Comparison of ENCODE assay signal across 27 cellular contexts in the genomic region with DNA sequence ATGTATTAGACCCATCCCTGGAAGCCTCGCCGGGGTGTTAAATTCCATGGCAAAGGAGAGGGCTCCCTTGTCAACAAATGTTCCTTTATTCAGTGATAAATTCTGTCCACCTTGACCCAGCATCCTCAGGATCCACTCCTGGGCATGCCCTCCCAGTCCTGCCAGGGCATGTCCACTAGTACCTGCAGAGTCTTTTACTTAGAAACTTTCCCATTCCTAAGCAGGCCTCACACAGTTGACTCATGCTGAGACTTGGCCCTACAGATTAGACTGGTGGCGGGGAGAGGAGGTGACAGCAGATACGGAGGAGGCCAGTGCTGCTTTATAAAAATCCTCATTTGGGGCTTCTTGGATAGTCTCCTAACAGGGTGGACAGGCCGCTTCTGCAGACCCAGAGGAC.
A peak's percentile ranks its signal among the peaks of the same experiment; 100 is the strongest.
DNase-seq lines count a peak whose midpoint lies in the region; ATAC-seq, FAIRE-seq and TF ChIP-seq lines count a peak whose summit lies in the region.
"Had no signal": no experiment of that assay in that cellular context is flagged by ENCODE, and none has a peak within 500 bp of the region (broad histone marks: within the 10 kb centered on the region; RNA-seq: fewer than 3 reads in every experiment).

No MANE protein-coding gene starts in this region.

- no peaks in the 10 kb centered on the region for H3K79me2 ChIP-seq in keratinocyte (ENCODE audit: control insufficient read depth, insufficient read depth, low read length)

- H3K27me3 Mint-ChIP-seq in MCF 10A (ENCODE audit: insufficient read depth, unreplicated experiment), result no peaks in the 10 kb centered on the region
- peaks cover 14% of the 10 kb centered on the region for H3K27me3 Mint-ChIP-seq in activated T-helper 1 cell treated with anti-CD3 and anti-CD28 coated beads, Interleukin-12 subunit alpha, Interleukin-12 subunit beta, Interleukin-2, Interleukin-4 antibody, amounts not matched to agents 30 ng/mL and 10 ng/mL and 1 ng/mL, durations not matched to agents 14 hours and 24 hours and 36 hours (ENCODE audit: insufficient read depth)

- H3K4me1 ChIP-seq in breast epithelium (no peaks in the 10 kb centered on the region), keratinocyte (ENCODE audit: control insufficient read depth, extremely low read depth, insufficient read depth, low read length) (peaks cover 9% of the 10 kb centered on the region)
- H3K4me1 ChIP-seq: BLaER1 had no signal

- no peaks in the 10 kb centered on the region for H3K9me1 ChIP-seq in keratinocyte (ENCODE audit: control insufficient read depth, extremely low read depth, insufficient read depth, low read length)

- peak; percentile 5 for FAIRE-seq in keratinocyte (lab: Jason Lieb, UNC)
- FAIRE-seq: GM12892, GM19239, H54, HepG2 had no signal

- no peaks in the 10 kb centered on the region for H4K20me1 ChIP-seq in keratinocyte (ENCODE audit: control insufficient read depth, extremely low read depth, insufficient read depth, low read length)
- H4K20me1 ChIP-seq: BLaER1 had no signal

- dilution Hi-C loops in keratinocyte (cut with MboI; ENCODE audit: extremely low pct_ligation_motif_present, low sequenced_read_pairs), result no loop called here

- H3K9me3 Mint-ChIP-seq in MCF 10A (ENCODE audit: unreplicated experiment), result peaks cover 6% of the 10 kb centered on the region
- H3K9me3 Mint-ChIP-seq in activated T-helper 1 cell treated with anti-CD3 and anti-CD28 coated beads, Interleukin-12 subunit alpha, Interleukin-12 subunit beta, Interleukin-2, Interleukin-4 antibody, amounts not matched to agents 30 ng/mL and 10 ng/mL and 1 ng/mL, durations not matched to agents 14 hours and 24 hours and 36 hours, result no peaks in the 10 kb centered on the region

- no TSS peak for BruUV-seq in MCF 10A (replicated peaks; lab: Mats Ljungman, UMichigan)

- H3K27me3 ChIP-seq in breast epithelium (no peaks in the 10 kb centered on the region), keratinocyte (ENCODE audit: control insufficient read depth, extremely low read depth, insufficient read depth, low read length) (no peaks in the 10 kb centered on the region)
- H3K27me3 ChIP-seq: BLaER1 had no signal

- intact Hi-C loops in MCF 10A (cut with micrococcal nuclease) (no loop called here), breast epithelium (cut with DNase I; ENCODE audit: low total_unique reads) (no loop called here)
- intact Hi-C loops in activated T-helper 1 cell treated with anti-CD3 and anti-CD28 coated beads, Interleukin-12 subunit alpha, Interleukin-12 subunit beta, Interleukin-2, Interleukin-4 antibody, amounts not matched to agents 30 ng/mL and 10 ng/mL and 1 ng/mL, durations not matched to agents 14 hours and 24 hours and 36 hours (cut with micrococcal nuclease), result no loop called here

- TF ChIP-seq POLR2A in breast epithelium (IDR thresholded peaks at IDR 0.05), result no peak

- H3K9me3 ChIP-seq in breast epithelium (no peaks in the 10 kb centered on the region), keratinocyte (ENCODE audit: control insufficient read depth, low read depth, low read length) (no peaks in the 10 kb centered on the region)
- H3K9me3 ChIP-seq: SJSA1 had no signal

- H3K27ac ChIP-seq in breast epithelium (no peak overlapping the region), coronary artery (no peak overlapping the region), keratinocyte (ENCODE audit: control insufficient read depth, insufficient read depth, low read length) (no peak overlapping the region)
- H3K27ac ChIP-seq: BLaER1, SJSA1 had no signal

- H3K4me1 Mint-ChIP-seq in MCF 10A (ENCODE audit: insufficient read depth, unreplicated experiment), result no peaks in the 10 kb centered on the region
- no peaks in the 10 kb centered on the region for H3K4me1 Mint-ChIP-seq in activated T-helper 1 cell treated with anti-CD3 and anti-CD28 coated beads, Interleukin-12 subunit alpha, Interleukin-12 subunit beta, Interleukin-2, Interleukin-4 antibody, amounts not matched to agents 30 ng/mL and 10 ng/mL and 1 ng/mL, durations not matched to agents 14 hours and 24 hours and 36 hours (ENCODE audit: low read depth)

- H3K27ac Mint-ChIP-seq in MCF 10A (ENCODE audit: low read depth, unreplicated experiment), result peak overlapping the region; percentile 57
- no peak overlapping the region for H3K27ac Mint-ChIP-seq in activated T-helper 1 cell treated with anti-CD3 and anti-CD28 coated beads, Interleukin-12 subunit alpha, Interleukin-12 subunit beta, Interleukin-2, Interleukin-4 antibody, amounts not matched to agents 30 ng/mL and 10 ng/mL and 1 ng/mL, durations not matched to agents 14 hours and 24 hours and 36 hours
- H3K27ac Mint-ChIP-seq: CD4-positive, CD25-positive, alpha-beta regulatory T cell had no signal

- POLR2A ChIA-PET in MCF 10A (lab: Yijun Ruan, JAX), result no interaction called here

- no peak overlapping the region for H3K9ac ChIP-seq in keratinocyte (ENCODE audit: control insufficient read depth, extremely low read depth, insufficient read depth, low read length)
- H3K9ac ChIP-seq: BLaER1 had no signal

- H3K4me3 Mint-ChIP-seq in MCF 10A (ENCODE audit: unreplicated experiment), result no peak overlapping the region
- H3K4me3 Mint-ChIP-seq in activated T-helper 1 cell treated with anti-CD3 and anti-CD28 coated beads, Interleukin-12 subunit alpha, Interleukin-12 subunit beta, Interleukin-2, Interleukin-4 antibody, amounts not matched to agents 30 ng/mL and 10 ng/mL and 1 ng/mL, durations not matched to agents 14 hours and 24 hours and 36 hours, result no peak overlapping the region
- H3K4me3 Mint-ChIP-seq: CD4-positive, CD25-positive, alpha-beta regulatory T cell had no signal

- no peak for ATAC-seq in GM21717 (IDR thresholded peaks at IDR 0.05; ENCODE audit: unreplicated experiment)
- ATAC-seq: HepG2 had no signal

- H3K36me3 ChIP-seq in breast epithelium (no peaks in the 10 kb centered on the region), keratinocyte (ENCODE audit: control insufficient read depth in 2 of 2, extremely low read depth in 1 of 2, insufficient read depth in 2 of 2, low read length in 2 of 2) (no peaks in the 10 kb centered on the region)
- H3K36me3 ChIP-seq: BLaER1, SJSA1 had no signal

- no peaks in the 10 kb centered on the region for H3K36me3 Mint-ChIP-seq in MCF 10A (ENCODE audit: insufficient read depth, unreplicated experiment)
- H3K36me3 Mint-ChIP-seq in activated T-helper 1 cell treated with anti-CD3 and anti-CD28 coated beads, Interleukin-12 subunit alpha, Interleukin-12 subunit beta, Interleukin-2, Interleukin-4 antibody, amounts not matched to agents 30 ng/mL and 10 ng/mL and 1 ng/mL, durations not matched to agents 14 hours and 24 hours and 36 hours (ENCODE audit: low read depth), result no peaks in the 10 kb centered on the region
- H3K36me3 Mint-ChIP-seq: CD4-positive, CD25-positive, alpha-beta regulatory T cell had no signal

- TF ChIP-seq CTCF in MCF 10A (IDR thresholded peaks at IDR 0.05; ENCODE audit: unreplicated experiment) (no peak), breast epithelium (IDR thresholded peaks at IDR 0.05) (no peak), coronary artery (IDR thresholded peaks at IDR 0.05) (no peak), keratinocyte (optimal IDR thresholded peaks at IDR 0.05 in 1 of 3, IDR thresholded peaks at IDR 0.05 in 1 of 3, conservative IDR thresholded peaks at IDR 0.05 in 1 of 3; ENCODE audit: extremely low read depth in 1 of 3, insufficient read depth in 2 of 3, low read length in 3 of 3) (no peak)

- H3K4me3 ChIP-seq in breast epithelium (no peak overlapping the region), coronary artery (no peak overlapping the region), keratinocyte (ENCODE audit: control insufficient read depth in 2 of 3, extremely low read depth in 1 of 3, insufficient read depth in 2 of 3, low read depth in 1 of 3, low read length in 3 of 3) (no peak overlapping the region)
- H3K4me3 ChIP-seq: BLaER1, SJSA1 had no signal

- DNase-seq in MCF 10A (ENCODE audit: unreplicated experiment), result peak; percentile 40
- DNase-seq in breast epithelium (ENCODE audit: low spot score in 2 of 2), result no peak
- DNase-seq in coronary artery (ENCODE audit: low spot score), result peak; percentile 28
- no peak for DNase-seq in keratinocyte (ENCODE audit: low read depth, low spot score)
- DNase-seq in ureter (ENCODE audit: low spot score), result peak; percentile 46
- no peak for DNase-seq in NCI-H128 (lab: John Stamatoyannopoulos, UW; ENCODE audit: unreplicated experiment)
- DNase-seq in activated T-helper 1 cell treated with anti-CD3 and anti-CD28 coated beads, Interleukin-12 subunit alpha, Interleukin-12 subunit beta, Interleukin-2, Interleukin-4 antibody, amounts not matched to agents 30 ng/mL and 10 ng/mL and 1 ng/mL, durations not matched to agents 14 hours and 24 hours and 36 hours (ENCODE audit: low spot score), result no peak
- DNase-seq: CD4-positive, CD25-positive, alpha-beta regulatory T cell; DMS153; DND-41; Karpas-422; MV-4-11; NCI-H1105; NCI-H146; NCI-H1930; NCI-H2107; NCI-H446; NCI-H524 treated with DMSO at 0.1 percent for 48 hours; NCI-H774; Right ventricle myocardium superior had no signal

- CTCF ChIA-PET in MCF 10A (lab: Yijun Ruan, JAX), result interaction anchor here (0.5 to 3.3 kb wide), 2 partner anchors 25 to 320 kb away, joined by 3 to 22 read pairs; no protein-coding TSS in a partner anchor

- no peak overlapping the region for H3K4me2 ChIP-seq in keratinocyte (ENCODE audit: control insufficient read depth, extremely low read depth, insufficient read depth, low read depth, low read length)
- H3K4me2 ChIP-seq: BLaER1 had no signal

- H2AFZ ChIP-seq in keratinocyte (ENCODE audit: control insufficient read depth, low read length), result peak overlapping the region; percentile 19

Comparison
In these comparisons a context has a peak if more than half of its experiments do, and no peak if none do; other contexts are left out.
1. DNase-seq: peak in MCF 10A (single experiment), coronary artery (single experiment) and ureter (single experiment); none in breast epithelium (0 of 2), keratinocyte (single experiment), NCI-H128 (single experiment) and activated T-helper 1 cell treated with anti-CD3 and anti-CD28 coated beads, Interleukin-12 subunit alpha, Interleukin-12 subunit beta, Interleukin-2, Interleukin-4 antibody, amounts not matched to agents 30 ng/mL and 10 ng/mL and 1 ng/mL, durations not matched to agents 14 hours and 24 hours and 36 hours (single experiment).